ENCODE assay signal across 18 cellular contexts in the genomic region with DNA sequence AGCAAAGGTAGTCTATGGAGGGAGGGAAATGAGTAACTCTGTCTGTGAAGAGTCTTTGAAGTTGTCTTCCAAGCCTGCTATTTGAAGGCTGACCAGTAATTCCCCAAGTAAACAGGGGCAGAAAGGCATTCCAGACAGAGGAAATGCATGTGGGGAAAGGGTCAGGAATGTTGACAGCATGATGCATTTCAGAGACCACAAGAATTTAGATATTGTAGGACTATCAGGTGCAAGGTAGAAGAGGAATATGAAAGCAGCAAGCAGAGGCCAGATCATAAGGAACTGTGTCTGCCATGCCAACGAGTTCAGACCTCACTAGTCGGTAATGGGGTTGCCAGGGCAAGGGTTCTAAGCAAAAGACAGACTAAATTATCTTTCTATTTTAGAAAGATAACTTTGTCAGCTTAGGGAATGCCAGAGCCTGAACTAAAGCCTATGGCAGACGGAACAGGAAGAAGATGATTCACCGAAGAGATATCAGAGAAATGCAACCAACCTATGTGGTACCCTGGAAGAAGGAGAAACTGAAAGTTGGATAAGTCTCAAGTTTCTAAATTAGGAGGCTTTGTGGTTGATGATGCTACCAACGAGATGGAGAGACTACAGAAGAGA.
DNase-seq lines count a peak whose midpoint lies in the region; ATAC-seq, FAIRE-seq and TF ChIP-seq lines count a peak whose summit lies in the region.
"Had no signal": no experiment of that assay in that cellular context is flagged by ENCODE, and none has a peak within 500 bp of the region (broad histone marks: within the 10 kb centered on the region; RNA-seq: fewer than 3 reads in every experiment).

No MANE protein-coding gene starts in this region.

- no peaks in the 10 kb centered on the region for H3K36me3 Mint-ChIP-seq in activated naive CD8-positive, alpha-beta T cell treated with anti-CD3 and anti-CD28 coated beads, Interleukin-2, amount 50 U/mL, for 24 hours (ENCODE audit: low read depth)
- H3K36me3 Mint-ChIP-seq: neural progenitor cell had no signal

- no peak for FAIRE-seq in RCC 7860 (lab: Jason Lieb, UNC)

- no peak overlapping the region for H3K4me3 Mint-ChIP-seq in activated naive CD8-positive, alpha-beta T cell treated with anti-CD3 and anti-CD28 coated beads, Interleukin-2, amount 50 U/mL, for 24 hours
- H3K4me3 Mint-ChIP-seq: activated T-cell treated with anti-CD3 and anti-CD28 coated beads, Interleukin-2, amount 50 U/mL, for 24 hours; neural progenitor cell had no signal

- no peaks in the 10 kb centered on the region for H3K4me1 Mint-ChIP-seq in activated naive CD8-positive, alpha-beta T cell treated with anti-CD3 and anti-CD28 coated beads, Interleukin-2, amount 50 U/mL, for 24 hours

- H3K9me3 Mint-ChIP-seq in activated naive CD8-positive, alpha-beta T cell treated with anti-CD3 and anti-CD28 coated beads, Interleukin-2, amount 50 U/mL, for 24 hours, result no peaks in the 10 kb centered on the region
- H3K9me3 Mint-ChIP-seq: activated T-cell treated with anti-CD3 and anti-CD28 coated beads, Interleukin-2, amount 50 U/mL, for 24 hours; neural progenitor cell had no signal

- no peak for ATAC-seq in HG02981 (IDR thresholded peaks at IDR 0.05; ENCODE audit: unreplicated experiment)
- ATAC-seq in activated naive CD8-positive, alpha-beta T cell treated with anti-CD3 and anti-CD28 coated beads, Interleukin-2, amount 50 U/mL, for 24 hours, result no peak
- ATAC-seq: heart right ventricle had no signal

- DNase-seq in H4 (ENCODE audit: low spot score) (peak; percentile 60), RCC 7860 (ENCODE audit: low spot score) (peak; percentile 76), epithelial cell of esophagus (ENCODE audit: low read depth) (peak; percentile 1), retinal pigment epithelial cell (ENCODE audit: low read depth) (peak; percentile 26), NCI-H2107 (lab: John Stamatoyannopoulos, UW) (no peak), NCI-H446 (lab: John Stamatoyannopoulos, UW) (no peak)
- DNase-seq in activated naive CD8-positive, alpha-beta T cell treated with anti-CD3 and anti-CD28 coated beads, Interleukin-2, amount 50 U/mL, for 24 hours, result no peak
- DNase-seq: activated CD4-positive, CD25-positive, alpha-beta regulatory T cell treated with anti-CD3 and anti-CD28 coated beads, Interleukin-2, amount 50 U/mL, for 72 hours; activated T-cell treated with anti-CD3 and anti-CD28 coated beads, Interleukin-2, amount 50 U/mL, for 24 hours; heart right ventricle; left ventricle myocardium inferior; NCI-H1694; stimulated activated CD4-positive, alpha-beta T cell treated with anti-CD3 and anti-CD28 coated beads, Interleukin-15, amount 100 ng/mL, for 24 hours; stimulated activated CD8-positive, alpha-beta memory T cell treated with anti-CD3 and anti-CD28 coated beads, Interleukin-4, amount 100 ng/mL, for 48 hours; thyroid gland had no signal

- H3K27ac Mint-ChIP-seq in activated naive CD8-positive, alpha-beta T cell treated with anti-CD3 and anti-CD28 coated beads, Interleukin-2, amount 50 U/mL, for 24 hours, result no peak overlapping the region
- H3K27ac Mint-ChIP-seq: activated T-cell treated with anti-CD3 and anti-CD28 coated beads, Interleukin-2, amount 50 U/mL, for 24 hours; neural progenitor cell had no signal

- no peak for TF ChIP-seq CTCF in epithelial cell of esophagus (IDR thresholded peaks at IDR 0.05; ENCODE audit: insufficient read depth, low read depth, low read length, missing control alignments)
- no peak for TF ChIP-seq CTCF in retinal pigment epithelial cell (conservative IDR thresholded peaks at IDR 0.05; ENCODE audit: low read depth, low read length)

- H3K27me3 Mint-ChIP-seq in activated naive CD8-positive, alpha-beta T cell treated with anti-CD3 and anti-CD28 coated beads, Interleukin-2, amount 50 U/mL, for 24 hours, result peaks cover 15% of the 10 kb centered on the region

- H3K4me3 ChIP-seq in epithelial cell of esophagus (ENCODE audit: low read length) (no peak overlapping the region), retinal pigment epithelial cell (ENCODE audit: low read length) (no peak overlapping the region)
- H3K4me3 ChIP-seq: ascending aorta, heart right ventricle, left ventricle myocardium inferior, neural progenitor cell, thyroid gland had no signal

Comparison
In these comparisons a context has a peak if more than half of its experiments do, and no peak if none do; other contexts are left out.
1. DNase-seq: peak in H4 (single experiment), RCC 7860 (single experiment), epithelial cell of esophagus (single experiment) and retinal pigment epithelial cell (single experiment); none in NCI-H2107 (single experiment), activated naive CD8-positive, alpha-beta T cell treated with anti-CD3 and anti-CD28 coated beads, Interleukin-2, amount 50 U/mL, for 24 hours (single experiment) and NCI-H446 (0 of 2).